In the genomic region with DNA sequence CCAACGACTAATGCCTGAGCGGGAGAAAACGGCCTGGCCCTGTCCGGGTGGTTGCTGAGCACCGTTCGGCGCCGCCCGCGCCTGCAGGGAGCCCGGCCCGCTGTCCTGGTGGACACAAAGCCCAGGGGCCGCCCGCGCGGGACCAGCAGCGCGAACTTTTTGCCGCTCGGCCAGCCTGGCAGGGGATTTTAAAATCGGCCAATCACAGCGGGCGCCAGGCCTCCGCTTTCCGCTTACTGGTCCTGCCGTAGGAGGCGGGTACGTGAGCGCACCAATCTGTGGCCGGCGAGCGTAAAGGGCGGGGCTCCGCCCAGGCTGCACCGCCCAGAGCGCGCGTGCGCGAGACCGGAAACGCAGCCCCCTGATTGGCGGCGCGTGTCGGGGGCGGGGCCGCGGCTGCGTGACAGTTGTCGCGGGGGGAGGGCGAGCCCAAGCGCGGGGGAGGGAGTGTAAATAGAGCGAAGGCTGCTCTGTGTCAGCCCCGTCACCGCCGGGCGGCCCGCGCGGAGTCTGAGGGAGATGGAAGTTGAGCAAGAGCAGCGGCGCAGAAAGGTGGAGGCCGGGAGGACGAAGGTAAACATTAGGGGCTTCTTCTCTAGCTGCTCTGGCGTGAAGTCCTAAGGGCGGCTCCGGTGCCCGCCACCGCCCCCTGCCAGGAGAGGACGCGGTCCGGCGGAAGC, we compare ENCODE assay signal across 1 cellular context.
TF ChIP-seq lines count a peak whose summit lies in the region.

A gene (minus strand): TSS at position 161 of the 680 bp plus-strand sequence. CDS start 1,132 bp downstream, outside the sequence.
A gene with protein sequence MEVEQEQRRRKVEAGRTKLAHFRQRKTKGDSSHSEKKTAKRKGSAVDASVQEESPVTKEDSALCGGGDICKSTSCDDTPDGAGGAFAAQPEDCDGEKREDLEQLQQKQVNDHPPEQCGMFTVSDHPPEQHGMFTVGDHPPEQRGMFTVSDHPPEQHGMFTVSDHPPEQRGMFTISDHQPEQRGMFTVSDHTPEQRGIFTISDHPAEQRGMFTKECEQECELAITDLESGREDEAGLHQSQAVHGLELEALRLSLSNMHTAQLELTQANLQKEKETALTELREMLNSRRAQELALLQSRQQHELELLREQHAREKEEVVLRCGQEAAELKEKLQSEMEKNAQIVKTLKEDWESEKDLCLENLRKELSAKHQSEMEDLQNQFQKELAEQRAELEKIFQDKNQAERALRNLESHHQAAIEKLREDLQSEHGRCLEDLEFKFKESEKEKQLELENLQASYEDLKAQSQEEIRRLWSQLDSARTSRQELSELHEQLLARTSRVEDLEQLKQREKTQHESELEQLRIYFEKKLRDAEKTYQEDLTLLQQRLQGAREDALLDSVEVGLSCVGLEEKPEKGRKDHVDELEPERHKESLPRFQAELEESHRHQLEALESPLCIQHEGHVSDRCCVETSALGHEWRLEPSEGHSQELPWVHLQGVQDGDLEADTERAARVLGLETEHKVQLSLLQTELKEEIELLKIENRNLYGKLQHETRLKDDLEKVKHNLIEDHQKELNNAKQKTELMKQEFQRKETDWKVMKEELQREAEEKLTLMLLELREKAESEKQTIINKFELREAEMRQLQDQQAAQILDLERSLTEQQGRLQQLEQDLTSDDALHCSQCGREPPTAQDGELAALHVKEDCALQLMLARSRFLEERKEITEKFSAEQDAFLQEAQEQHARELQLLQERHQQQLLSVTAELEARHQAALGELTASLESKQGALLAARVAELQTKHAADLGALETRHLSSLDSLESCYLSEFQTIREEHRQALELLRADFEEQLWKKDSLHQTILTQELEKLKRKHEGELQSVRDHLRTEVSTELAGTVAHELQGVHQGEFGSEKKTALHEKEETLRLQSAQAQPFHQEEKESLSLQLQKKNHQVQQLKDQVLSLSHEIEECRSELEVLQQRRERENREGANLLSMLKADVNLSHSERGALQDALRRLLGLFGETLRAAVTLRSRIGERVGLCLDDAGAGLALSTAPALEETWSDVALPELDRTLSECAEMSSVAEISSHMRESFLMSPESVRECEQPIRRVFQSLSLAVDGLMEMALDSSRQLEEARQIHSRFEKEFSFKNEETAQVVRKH (N-terminal part only) (plus strand): TSS at position 447 of the 680 bp plus-strand sequence. CDS start 73 bp downstream, at position 520.

TF ChIP-seq in GM12878, 131 proteins besides CTCF, POLR2A, EP300 and RAD21 (continued from another document and continues in another):
- TF ChIP-seq, protein P1, sequence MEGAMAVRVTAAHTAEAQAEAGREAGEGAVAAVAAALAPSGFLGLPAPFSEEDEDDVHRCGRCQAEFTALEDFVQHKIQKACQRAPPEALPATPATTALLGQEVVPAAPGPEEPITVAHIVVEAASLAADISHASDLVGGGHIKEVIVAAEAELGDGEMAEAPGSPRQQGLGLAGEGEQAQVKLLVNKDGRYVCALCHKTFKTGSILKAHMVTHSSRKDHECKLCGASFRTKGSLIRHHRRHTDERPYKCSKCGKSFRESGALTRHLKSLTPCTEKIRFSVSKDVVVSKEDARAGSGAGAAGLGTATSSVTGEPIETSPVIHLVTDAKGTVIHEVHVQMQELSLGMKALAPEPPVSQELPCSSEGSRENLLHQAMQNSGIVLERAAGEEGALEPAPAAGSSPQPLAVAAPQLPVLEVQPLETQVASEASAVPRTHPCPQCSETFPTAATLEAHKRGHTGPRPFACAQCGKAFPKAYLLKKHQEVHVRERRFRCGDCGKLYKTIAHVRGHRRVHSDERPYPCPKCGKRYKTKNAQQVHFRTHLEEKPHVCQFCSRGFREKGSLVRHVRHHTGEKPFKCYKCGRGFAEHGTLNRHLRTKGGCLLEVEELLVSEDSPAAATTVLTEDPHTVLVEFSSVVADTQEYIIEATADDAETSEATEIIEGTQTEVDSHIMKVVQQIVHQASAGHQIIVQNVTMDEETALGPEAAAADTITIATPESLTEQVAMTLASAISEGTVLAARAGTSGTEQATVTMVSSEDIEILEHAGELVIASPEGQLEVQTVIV (IDR thresholded peaks at IDR 0.05; ENCODE audit: borderline replicate concordance, partially characterized antibody) = no peak
- TF ChIP-seq TCF7 (IDR thresholded peaks at IDR 0.05; ENCODE audit: borderline replicate concordance) (no peak), ZNF24 (IDR thresholded peaks at IDR 0.05) (no peak), SUPT20H (IDR thresholded peaks at IDR 0.05; ENCODE audit: borderline replicate concordance, control insufficient read depth, low read depth, low read length) (no peak), ETV6 (conservative IDR thresholded peaks at IDR 0.05 in 1 of 2, IDR thresholded peaks at IDR 0.05 in 1 of 2; ENCODE audit: borderline replicate concordance in 1 of 2, low read depth in 1 of 2) (no peak), RFX5 (IDR thresholded peaks at IDR 0.05; ENCODE audit: low read depth, low read length) (peak; percentile 43; the same call in 1 of the 2 replicates), ESRRA (IDR thresholded peaks at IDR 0.05; ENCODE audit: low read length) (no peak), RCOR1 (conservative IDR thresholded peaks at IDR 0.05; ENCODE audit: low read depth, low read length) (no peak), SIN3A (IDR thresholded peaks at IDR 0.05; ENCODE audit: low read depth, low read length) (peak; percentile 49), NFIC (IDR thresholded peaks at IDR 0.05; ENCODE audit: low read depth, low read length) (no peak), FOXM1 (IDR thresholded peaks at IDR 0.05; ENCODE audit: low read depth, low read length) (no peak), FOXK2 (IDR thresholded peaks at IDR 0.05) (peak; percentile 80), BHLHE40 (IDR thresholded peaks at IDR 0.05; ENCODE audit: borderline replicate concordance in 1 of 2, low read depth in 2 of 2, low read length in 1 of 2) (peak; percentile 42 to 86; a peak in 3 of 4 replicates), IRF4 (IDR thresholded peaks at IDR 0.05; ENCODE audit: low read depth, low read length) (no peak), YBX1 (IDR thresholded peaks at IDR 0.05) (no peak), MYB (IDR thresholded peaks at IDR 0.05; ENCODE audit: borderline replicate concordance, low read depth, low read length) (no peak), CREB1 (IDR thresholded peaks at IDR 0.05; ENCODE audit: low read depth) (peak; percentile 38; the same call in 1 of the 2 replicates), MXI1 (IDR thresholded peaks at IDR 0.05; ENCODE audit: low read depth, low read length) (peak; percentile 88; the same call in 1 of the 2 replicates), MEF2A (IDR thresholded peaks at IDR 0.05; ENCODE audit: insufficient read depth, low read depth, low read length) (no peak)
- TF ChIP-seq, protein P2, sequence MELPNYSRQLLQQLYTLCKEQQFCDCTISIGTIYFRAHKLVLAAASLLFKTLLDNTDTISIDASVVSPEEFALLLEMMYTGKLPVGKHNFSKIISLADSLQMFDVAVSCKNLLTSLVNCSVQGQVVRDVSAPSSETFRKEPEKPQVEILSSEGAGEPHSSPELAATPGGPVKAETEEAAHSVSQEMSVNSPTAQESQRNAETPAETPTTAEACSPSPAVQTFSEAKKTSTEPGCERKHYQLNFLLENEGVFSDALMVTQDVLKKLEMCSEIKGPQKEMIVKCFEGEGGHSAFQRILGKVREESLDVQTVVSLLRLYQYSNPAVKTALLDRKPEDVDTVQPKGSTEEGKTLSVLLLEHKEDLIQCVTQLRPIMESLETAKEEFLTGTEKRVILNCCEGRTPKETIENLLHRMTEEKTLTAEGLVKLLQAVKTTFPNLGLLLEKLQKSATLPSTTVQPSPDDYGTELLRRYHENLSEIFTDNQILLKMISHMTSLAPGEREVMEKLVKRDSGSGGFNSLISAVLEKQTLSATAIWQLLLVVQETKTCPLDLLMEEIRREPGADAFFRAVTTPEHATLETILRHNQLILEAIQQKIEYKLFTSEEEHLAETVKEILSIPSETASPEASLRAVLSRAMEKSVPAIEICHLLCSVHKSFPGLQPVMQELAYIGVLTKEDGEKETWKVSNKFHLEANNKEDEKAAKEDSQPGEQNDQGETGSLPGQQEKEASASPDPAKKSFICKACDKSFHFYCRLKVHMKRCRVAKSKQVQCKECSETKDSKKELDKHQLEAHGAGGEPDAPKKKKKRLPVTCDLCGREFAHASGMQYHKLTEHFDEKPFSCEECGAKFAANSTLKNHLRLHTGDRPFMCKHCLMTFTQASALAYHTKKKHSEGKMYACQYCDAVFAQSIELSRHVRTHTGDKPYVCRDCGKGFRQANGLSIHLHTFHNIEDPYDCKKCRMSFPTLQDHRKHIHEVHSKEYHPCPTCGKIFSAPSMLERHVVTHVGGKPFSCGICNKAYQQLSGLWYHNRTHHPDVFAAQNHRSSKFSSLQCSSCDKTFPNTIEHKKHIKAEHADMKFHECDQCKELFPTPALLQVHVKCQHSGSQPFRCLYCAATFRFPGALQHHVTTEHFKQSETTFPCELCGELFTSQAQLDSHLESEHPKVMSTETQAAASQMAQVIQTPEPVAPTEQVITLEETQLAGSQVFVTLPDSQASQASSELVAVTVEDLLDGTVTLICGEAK (IDR thresholded peaks at IDR 0.05; ENCODE audit: borderline replicate concordance) = no peak
- TF ChIP-seq, protein P3, sequence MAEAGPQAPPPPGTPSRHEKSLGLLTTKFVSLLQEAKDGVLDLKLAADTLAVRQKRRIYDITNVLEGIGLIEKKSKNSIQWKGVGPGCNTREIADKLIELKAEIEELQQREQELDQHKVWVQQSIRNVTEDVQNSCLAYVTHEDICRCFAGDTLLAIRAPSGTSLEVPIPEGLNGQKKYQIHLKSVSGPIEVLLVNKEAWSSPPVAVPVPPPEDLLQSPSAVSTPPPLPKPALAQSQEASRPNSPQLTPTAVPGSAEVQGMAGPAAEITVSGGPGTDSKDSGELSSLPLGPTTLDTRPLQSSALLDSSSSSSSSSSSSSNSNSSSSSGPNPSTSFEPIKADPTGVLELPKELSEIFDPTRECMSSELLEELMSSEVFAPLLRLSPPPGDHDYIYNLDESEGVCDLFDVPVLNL (IDR thresholded peaks at IDR 0.05; ENCODE audit: low read depth, low read length) = peak; percentile 97
- TF ChIP-seq, protein P4, sequence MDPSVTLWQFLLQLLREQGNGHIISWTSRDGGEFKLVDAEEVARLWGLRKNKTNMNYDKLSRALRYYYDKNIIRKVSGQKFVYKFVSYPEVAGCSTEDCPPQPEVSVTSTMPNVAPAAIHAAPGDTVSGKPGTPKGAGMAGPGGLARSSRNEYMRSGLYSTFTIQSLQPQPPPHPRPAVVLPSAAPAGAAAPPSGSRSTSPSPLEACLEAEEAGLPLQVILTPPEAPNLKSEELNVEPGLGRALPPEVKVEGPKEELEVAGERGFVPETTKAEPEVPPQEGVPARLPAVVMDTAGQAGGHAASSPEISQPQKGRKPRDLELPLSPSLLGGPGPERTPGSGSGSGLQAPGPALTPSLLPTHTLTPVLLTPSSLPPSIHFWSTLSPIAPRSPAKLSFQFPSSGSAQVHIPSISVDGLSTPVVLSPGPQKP (IDR thresholded peaks at IDR 0.05; ENCODE audit: low read depth, low read length) = no peak
- TF ChIP-seq, protein P5, sequence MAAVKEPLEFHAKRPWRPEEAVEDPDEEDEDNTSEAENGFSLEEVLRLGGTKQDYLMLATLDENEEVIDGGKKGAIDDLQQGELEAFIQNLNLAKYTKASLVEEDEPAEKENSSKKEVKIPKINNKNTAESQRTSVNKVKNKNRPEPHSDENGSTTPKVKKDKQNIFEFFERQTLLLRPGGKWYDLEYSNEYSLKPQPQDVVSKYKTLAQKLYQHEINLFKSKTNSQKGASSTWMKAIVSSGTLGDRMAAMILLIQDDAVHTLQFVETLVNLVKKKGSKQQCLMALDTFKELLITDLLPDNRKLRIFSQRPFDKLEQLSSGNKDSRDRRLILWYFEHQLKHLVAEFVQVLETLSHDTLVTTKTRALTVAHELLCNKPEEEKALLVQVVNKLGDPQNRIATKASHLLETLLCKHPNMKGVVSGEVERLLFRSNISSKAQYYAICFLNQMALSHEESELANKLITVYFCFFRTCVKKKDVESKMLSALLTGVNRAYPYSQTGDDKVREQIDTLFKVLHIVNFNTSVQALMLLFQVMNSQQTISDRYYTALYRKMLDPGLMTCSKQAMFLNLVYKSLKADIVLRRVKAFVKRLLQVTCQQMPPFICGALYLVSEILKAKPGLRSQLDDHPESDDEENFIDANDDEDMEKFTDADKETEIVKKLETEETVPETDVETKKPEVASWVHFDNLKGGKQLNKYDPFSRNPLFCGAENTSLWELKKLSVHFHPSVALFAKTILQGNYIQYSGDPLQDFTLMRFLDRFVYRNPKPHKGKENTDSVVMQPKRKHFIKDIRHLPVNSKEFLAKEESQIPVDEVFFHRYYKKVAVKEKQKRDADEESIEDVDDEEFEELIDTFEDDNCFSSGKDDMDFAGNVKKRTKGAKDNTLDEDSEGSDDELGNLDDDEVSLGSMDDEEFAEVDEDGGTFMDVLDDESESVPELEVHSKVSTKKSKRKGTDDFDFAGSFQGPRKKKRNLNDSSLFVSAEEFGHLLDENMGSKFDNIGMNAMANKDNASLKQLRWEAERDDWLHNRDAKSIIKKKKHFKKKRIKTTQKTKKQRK (IDR thresholded peaks at IDR 0.05; ENCODE audit: low read depth, low read length) = no peak
- TF ChIP-seq, protein P6, sequence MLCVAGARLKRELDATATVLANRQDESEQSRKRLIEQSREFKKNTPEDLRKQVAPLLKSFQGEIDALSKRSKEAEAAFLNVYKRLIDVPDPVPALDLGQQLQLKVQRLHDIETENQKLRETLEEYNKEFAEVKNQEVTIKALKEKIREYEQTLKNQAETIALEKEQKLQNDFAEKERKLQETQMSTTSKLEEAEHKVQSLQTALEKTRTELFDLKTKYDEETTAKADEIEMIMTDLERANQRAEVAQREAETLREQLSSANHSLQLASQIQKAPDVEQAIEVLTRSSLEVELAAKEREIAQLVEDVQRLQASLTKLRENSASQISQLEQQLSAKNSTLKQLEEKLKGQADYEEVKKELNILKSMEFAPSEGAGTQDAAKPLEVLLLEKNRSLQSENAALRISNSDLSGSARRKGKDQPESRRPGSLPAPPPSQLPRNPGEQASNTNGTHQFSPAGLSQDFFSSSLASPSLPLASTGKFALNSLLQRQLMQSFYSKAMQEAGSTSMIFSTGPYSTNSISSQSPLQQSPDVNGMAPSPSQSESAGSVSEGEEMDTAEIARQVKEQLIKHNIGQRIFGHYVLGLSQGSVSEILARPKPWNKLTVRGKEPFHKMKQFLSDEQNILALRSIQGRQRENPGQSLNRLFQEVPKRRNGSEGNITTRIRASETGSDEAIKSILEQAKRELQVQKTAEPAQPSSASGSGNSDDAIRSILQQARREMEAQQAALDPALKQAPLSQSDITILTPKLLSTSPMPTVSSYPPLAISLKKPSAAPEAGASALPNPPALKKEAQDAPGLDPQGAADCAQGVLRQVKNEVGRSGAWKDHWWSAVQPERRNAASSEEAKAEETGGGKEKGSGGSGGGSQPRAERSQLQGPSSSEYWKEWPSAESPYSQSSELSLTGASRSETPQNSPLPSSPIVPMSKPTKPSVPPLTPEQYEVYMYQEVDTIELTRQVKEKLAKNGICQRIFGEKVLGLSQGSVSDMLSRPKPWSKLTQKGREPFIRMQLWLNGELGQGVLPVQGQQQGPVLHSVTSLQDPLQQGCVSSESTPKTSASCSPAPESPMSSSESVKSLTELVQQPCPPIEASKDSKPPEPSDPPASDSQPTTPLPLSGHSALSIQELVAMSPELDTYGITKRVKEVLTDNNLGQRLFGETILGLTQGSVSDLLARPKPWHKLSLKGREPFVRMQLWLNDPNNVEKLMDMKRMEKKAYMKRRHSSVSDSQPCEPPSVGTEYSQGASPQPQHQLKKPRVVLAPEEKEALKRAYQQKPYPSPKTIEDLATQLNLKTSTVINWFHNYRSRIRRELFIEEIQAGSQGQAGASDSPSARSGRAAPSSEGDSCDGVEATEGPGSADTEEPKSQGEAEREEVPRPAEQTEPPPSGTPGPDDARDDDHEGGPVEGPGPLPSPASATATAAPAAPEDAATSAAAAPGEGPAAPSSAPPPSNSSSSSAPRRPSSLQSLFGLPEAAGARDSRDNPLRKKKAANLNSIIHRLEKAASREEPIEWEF (IDR thresholded peaks at IDR 0.05; ENCODE audit: insufficient replicate concordance, low read depth, low read length) = no peak
